In genomic region chr6:106293113-106293512, GRCh38 we compare ENCODE assay signal across 28 cellular contexts.
"Had no signal": no experiment of that assay in that cellular context is flagged by ENCODE, and none has a peak within 500 bp of the region (broad histone marks: within the 10 kb centered on the region; RNA-seq: fewer than 3 reads in every experiment).

No MANE protein-coding gene starts in this region.

- H3K27ac Mint-ChIP-seq: memory B cell; naive thymus-derived CD8-positive, alpha-beta T cell; nephron; stimulated activated effector memory CD8-positive, alpha-beta T cell treated with anti-CD3 and anti-CD28 coated beads, Interleukin-12 subunit alpha, Interleukin-12 subunit beta, amount 100 ng/mL, for 72 hours; stimulated activated naive CD8-positive, alpha-beta T cell treated with anti-CD3 and anti-CD28 coated beads, Interleukin-15, Interleukin-2, amounts not matched to agents 100 ng/mL and 50 ng/mL, for 24 hours had no signal

- H3K4me1 ChIP-seq: left lung, pancreas, prostate gland, suprapubic skin, tibial artery, upper lobe of right lung had no signal

- H3K27me3 ChIP-seq: left lung, pancreas, spleen, suprapubic skin, tibial artery, upper lobe of right lung had no signal

- H3K36me3 ChIP-seq: prostate gland had no signal

- FAIRE-seq: pancreas, small intestine, urothelium cell line had no signal

- DNase-seq: hippocampal formation; kidney; left colon; left lung; naive thymus-derived CD8-positive, alpha-beta T cell; nucleus accumbens; pancreas; posterior cingulate gyrus; retina; right cardiac atrium; small intestine; spleen; stimulated activated CD4-positive, alpha-beta T cell treated with anti-CD3 and anti-CD28 coated beads, Interleukin-4, amount 100 ng/mL, for 24 hours; stimulated activated naive CD4-positive, alpha-beta T cell; tibial artery; trophoblast cell; upper lobe of right lung had no signal

- H3K27me3 Mint-ChIP-seq: memory B cell; naive thymus-derived CD8-positive, alpha-beta T cell; stimulated activated naive CD8-positive, alpha-beta T cell treated with anti-CD3 and anti-CD28 coated beads, Interleukin-15, Interleukin-2, amounts not matched to agents 100 ng/mL and 50 ng/mL, for 24 hours had no signal

- H3K4me3 Mint-ChIP-seq: memory B cell; naive thymus-derived CD8-positive, alpha-beta T cell; nephron; neural crest cell; stimulated activated effector memory CD8-positive, alpha-beta T cell treated with anti-CD3 and anti-CD28 coated beads, Interleukin-12 subunit alpha, Interleukin-12 subunit beta, amount 100 ng/mL, for 72 hours; stimulated activated naive CD8-positive, alpha-beta T cell treated with anti-CD3 and anti-CD28 coated beads, Interleukin-15, Interleukin-2, amounts not matched to agents 100 ng/mL and 50 ng/mL, for 24 hours had no signal

- H3K27ac ChIP-seq: left lung, pancreas, prostate gland, spleen, suprapubic skin, thoracic aorta, tibial artery, upper lobe of right lung had no signal

- ATAC-seq: left colon; left lung; naive thymus-derived CD8-positive, alpha-beta T cell; pancreas; right cardiac atrium; sciatic nerve; stimulated activated effector memory CD8-positive, alpha-beta T cell treated with anti-CD3 and anti-CD28 coated beads, Interleukin-12 subunit alpha, Interleukin-12 subunit beta, amount 100 ng/mL, for 72 hours; upper lobe of right lung had no signal

- H3K9me3 ChIP-seq: pancreas, prostate gland, suprapubic skin, thoracic aorta, tibial artery, upper lobe of right lung had no signal

- H3K9me3 Mint-ChIP-seq: memory B cell; naive thymus-derived CD8-positive, alpha-beta T cell; nephron; stimulated activated effector memory CD8-positive, alpha-beta T cell treated with anti-CD3 and anti-CD28 coated beads, Interleukin-12 subunit alpha, Interleukin-12 subunit beta, amount 100 ng/mL, for 72 hours had no signal

- H3K4me3 ChIP-seq: left lung, lung, pancreas, prostate gland, spleen, suprapubic skin, thoracic aorta, tibial artery, upper lobe of right lung had no signal

- H3K4me1 Mint-ChIP-seq: nephron; neural crest cell; stimulated activated effector memory CD8-positive, alpha-beta T cell treated with anti-CD3 and anti-CD28 coated beads, Interleukin-12 subunit alpha, Interleukin-12 subunit beta, amount 100 ng/mL, for 72 hours had no signal
